10 cellular contexts compared by ENCODE assay signal in the genomic region with DNA sequence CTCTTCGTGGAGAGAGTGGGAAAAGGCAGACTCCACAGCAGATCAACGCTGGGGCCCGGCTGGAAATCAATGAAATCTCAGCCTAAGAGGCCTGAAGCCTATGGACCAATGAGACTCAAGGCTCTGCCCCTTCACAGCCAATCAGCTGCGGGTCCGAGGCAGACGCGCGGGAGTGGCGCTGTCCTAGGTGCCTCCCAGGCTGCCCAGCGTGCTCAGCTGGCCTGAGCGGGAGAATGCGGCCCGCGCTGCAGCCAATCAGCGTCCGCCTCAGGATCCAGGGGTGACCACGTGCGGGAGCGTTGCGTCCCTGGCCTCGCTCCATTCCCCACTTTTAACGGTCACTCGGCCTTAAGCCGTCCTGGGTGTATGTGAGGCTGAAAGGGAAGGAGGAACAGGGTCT. TPM values are rescaled to one million over a fixed set of nuclear protein-coding genes. Genes with fewer than 3 reads are reported as not detected.
A peak's percentile ranks its signal among the peaks of the same experiment; 100 is the strongest.
DNase-seq lines count a peak whose midpoint lies in the region; ATAC-seq and TF ChIP-seq lines count a peak whose summit lies in the region.
"Had no signal": no experiment of that assay in that cellular context is flagged by ENCODE, and none has a peak within 500 bp of the region (broad histone marks: within the 10 kb centered on the region; RNA-seq: fewer than 3 reads in every experiment).

A gene with protein sequence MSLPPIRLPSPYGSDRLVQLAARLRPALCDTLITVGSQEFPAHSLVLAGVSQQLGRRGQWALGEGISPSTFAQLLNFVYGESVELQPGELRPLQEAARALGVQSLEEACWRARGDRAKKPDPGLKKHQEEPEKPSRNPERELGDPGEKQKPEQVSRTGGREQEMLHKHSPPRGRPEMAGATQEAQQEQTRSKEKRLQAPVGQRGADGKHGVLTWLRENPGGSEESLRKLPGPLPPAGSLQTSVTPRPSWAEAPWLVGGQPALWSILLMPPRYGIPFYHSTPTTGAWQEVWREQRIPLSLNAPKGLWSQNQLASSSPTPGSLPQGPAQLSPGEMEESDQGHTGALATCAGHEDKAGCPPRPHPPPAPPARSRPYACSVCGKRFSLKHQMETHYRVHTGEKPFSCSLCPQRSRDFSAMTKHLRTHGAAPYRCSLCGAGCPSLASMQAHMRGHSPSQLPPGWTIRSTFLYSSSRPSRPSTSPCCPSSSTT (plus strand): TSS at position 341 of the 400 bp plus-strand sequence. CDS start 10,069 bp downstream, outside the sequence.

- no peak within 1 kb of the TSS; the same call in 1 of the 2 replicates for H3K4me3 ChIP-seq in GM23338
- no peak within 1 kb of the TSS for H3K4me3 ChIP-seq in psoas muscle

- H3F3A ChIP-seq in GM23338 (replicated peaks; ENCODE audit: low read depth): no peaks in the 10 kb centered on the region

- intact Hi-C loops in psoas muscle (cut with DNase I): no loop called here

- H3K27me3 ChIP-seq in GM23338 (ENCODE audit: insufficient read depth): peaks cover 24% of the 10 kb centered on the region
- no peaks in the 10 kb centered on the region for H3K27me3 ChIP-seq in psoas muscle (ENCODE audit: insufficient read depth in 3 of 3, low read length in 2 of 3)

- ATAC-seq in GM23338 (peak; percentile 68), psoas muscle (no peak)
- ATAC-seq in activated CD8-positive, alpha-beta T cell treated with anti-CD3 and anti-CD28 coated beads, Interleukin-2, amount 10 ng/mL, durations not matched to agents 7 days and 5 days: no peak

- H3K36me3 Mint-ChIP-seq in GM23338 (ENCODE audit: low read depth): no peaks in the 10 kb centered on the region
- H3K36me3 Mint-ChIP-seq in activated CD8-positive, alpha-beta T cell treated with anti-CD3 and anti-CD28 coated beads, Interleukin-2, amount 10 ng/mL, durations not matched to agents 7 days and 5 days (ENCODE audit: low read depth): peaks cover 2% of the 10 kb centered on the region

- H3K9me3 ChIP-seq in psoas muscle: no peaks in the 10 kb centered on the region

- peaks cover 6% of the 10 kb centered on the region; the same call in 2 of the 3 replicates for H3K9me3 Mint-ChIP-seq in GM23338
- no peaks in the 10 kb centered on the region for H3K9me3 Mint-ChIP-seq in activated CD8-positive, alpha-beta T cell treated with anti-CD3 and anti-CD28 coated beads, Interleukin-2, amount 10 ng/mL, durations not matched to agents 7 days and 5 days (ENCODE audit: insufficient read depth)

- no peaks in the 10 kb centered on the region for H4K20me1 ChIP-seq in GM23338 (replicated peaks; ENCODE audit: insufficient read depth)

- POLR2A ChIA-PET in activated CD8-positive, alpha-beta T cell treated with anti-CD3 and anti-CD28 coated beads, Interleukin-2, amount 10 ng/mL, durations not matched to agents 7 days and 5 days (lab: Charles Lee): interaction anchor here (4.9 kb wide), 1 partner anchor 9 kb away, joined by 113 read pairs; no protein-coding TSS in a partner anchor

- no peak within 1 kb of the TSS for H3K4me2 ChIP-seq in GM23338

- peaks cover 31% of the 10 kb centered on the region for H3K27me3 Mint-ChIP-seq in GM23338 (ENCODE audit: insufficient read depth, low read depth, poor library complexity)
- H3K27me3 Mint-ChIP-seq in activated CD8-positive, alpha-beta T cell treated with anti-CD3 and anti-CD28 coated beads, Interleukin-2, amount 10 ng/mL, durations not matched to agents 7 days and 5 days (ENCODE audit: low read depth): no peaks in the 10 kb centered on the region

- 14 to 20% (median 17%) methylated on average over 24 of the region's 24 CpGs for WGBS in psoas muscle, 3 donors

- DNase-seq in COLO668 (lab: John Stamatoyannopoulos, UW; ENCODE audit: unreplicated experiment) (peak; percentile 29), GM23338 (ENCODE audit: low spot score) (peak; percentile 90), hepatic stellate cell (ENCODE audit: low spot score) (peak; percentile 83), foreskin melanocyte (no peak), psoas muscle (no peak), ureter (ENCODE audit: low spot score) (no peak), SW480 (ENCODE audit: low spot score) (no peak)
- no peak for DNase-seq in activated CD8-positive, alpha-beta T cell treated with anti-CD3 and anti-CD28 coated beads, Interleukin-2, amount 10 ng/mL, durations not matched to agents 7 days and 5 days
- DNase-seq: SHP77 had no signal

- H3K4me3 Mint-ChIP-seq in GM23338: no peak within 1 kb of the TSS; the same call in 1 of the 3 replicates
- no peak within 1 kb of the TSS for H3K4me3 Mint-ChIP-seq in activated CD8-positive, alpha-beta T cell treated with anti-CD3 and anti-CD28 coated beads, Interleukin-2, amount 10 ng/mL, durations not matched to agents 7 days and 5 days

- H3K4me1 ChIP-seq in GM23338 (ENCODE audit: insufficient read depth) (peaks cover 8% of the 10 kb centered on the region; the same call in 1 of the 2 replicates), psoas muscle (peaks cover 5% of the 10 kb centered on the region)

- no peak for TF ChIP-seq CTCF in GM23338 (conservative IDR thresholded peaks at IDR 0.05; ENCODE audit: low read depth in 2 of 2)
- no peak for TF ChIP-seq CTCF in psoas muscle (IDR thresholded peaks at IDR 0.05)

- H2AFZ ChIP-seq in GM23338: no peak within 1 kb of the TSS

- H3K4me1 Mint-ChIP-seq in GM23338: peaks cover 2% of the 10 kb centered on the region; the same call in 1 of the 3 replicates
- peaks cover 19% of the 10 kb centered on the region for H3K4me1 Mint-ChIP-seq in activated CD8-positive, alpha-beta T cell treated with anti-CD3 and anti-CD28 coated beads, Interleukin-2, amount 10 ng/mL, durations not matched to agents 7 days and 5 days (ENCODE audit: low read depth)

- H3K27ac ChIP-seq in GM23338 (ENCODE audit: low read depth) (no peak within 1 kb of the TSS), psoas muscle (no peak within 1 kb of the TSS)

- H3K9me2 ChIP-seq in GM23338 (ENCODE audit: insufficient read depth): no peaks in the 10 kb centered on the region

- H3K79me2 ChIP-seq in GM23338 (replicated peaks; ENCODE audit: insufficient read depth): no peaks in the 10 kb centered on the region

- H3K36me3 ChIP-seq in GM23338 (ENCODE audit: insufficient read depth) (no peaks in the 10 kb centered on the region), psoas muscle (ENCODE audit: insufficient read depth in 1 of 2, low read depth in 1 of 2) (no peaks in the 10 kb centered on the region)

- no peak within 1 kb of the TSS for H3K27ac Mint-ChIP-seq in GM23338
- no peak within 1 kb of the TSS for H3K27ac Mint-ChIP-seq in activated CD8-positive, alpha-beta T cell treated with anti-CD3 and anti-CD28 coated beads, Interleukin-2, amount 10 ng/mL, durations not matched to agents 7 days and 5 days

- CTCF ChIA-PET in activated CD8-positive, alpha-beta T cell treated with anti-CD3 and anti-CD28 coated beads, Interleukin-2, amount 10 ng/mL, durations not matched to agents 7 days and 5 days (lab: Charles Lee): interaction anchor here (2.5 to 10.3 kb wide), 2 partner anchors 9 to 10 kb away, joined by 13 to 266 read pairs; no protein-coding TSS in a partner anchor

TF ChIP-seq in GM23338, 12 proteins besides CTCF, POLR2A, EP300 and RAD21:
- TF ChIP-seq NANOG (IDR thresholded peaks at IDR 0.05; ENCODE audit: borderline replicate concordance) (no peak), CREB1 (CRISPR knock-in tag; IDR thresholded peaks at IDR 0.05; ENCODE audit: low read depth) (peak; percentile 81), EZH2phosphoT487 (IDR thresholded peaks at IDR 0.05; ENCODE audit: unreplicated experiment) (no peak)
- TF ChIP-seq, protein P1, sequence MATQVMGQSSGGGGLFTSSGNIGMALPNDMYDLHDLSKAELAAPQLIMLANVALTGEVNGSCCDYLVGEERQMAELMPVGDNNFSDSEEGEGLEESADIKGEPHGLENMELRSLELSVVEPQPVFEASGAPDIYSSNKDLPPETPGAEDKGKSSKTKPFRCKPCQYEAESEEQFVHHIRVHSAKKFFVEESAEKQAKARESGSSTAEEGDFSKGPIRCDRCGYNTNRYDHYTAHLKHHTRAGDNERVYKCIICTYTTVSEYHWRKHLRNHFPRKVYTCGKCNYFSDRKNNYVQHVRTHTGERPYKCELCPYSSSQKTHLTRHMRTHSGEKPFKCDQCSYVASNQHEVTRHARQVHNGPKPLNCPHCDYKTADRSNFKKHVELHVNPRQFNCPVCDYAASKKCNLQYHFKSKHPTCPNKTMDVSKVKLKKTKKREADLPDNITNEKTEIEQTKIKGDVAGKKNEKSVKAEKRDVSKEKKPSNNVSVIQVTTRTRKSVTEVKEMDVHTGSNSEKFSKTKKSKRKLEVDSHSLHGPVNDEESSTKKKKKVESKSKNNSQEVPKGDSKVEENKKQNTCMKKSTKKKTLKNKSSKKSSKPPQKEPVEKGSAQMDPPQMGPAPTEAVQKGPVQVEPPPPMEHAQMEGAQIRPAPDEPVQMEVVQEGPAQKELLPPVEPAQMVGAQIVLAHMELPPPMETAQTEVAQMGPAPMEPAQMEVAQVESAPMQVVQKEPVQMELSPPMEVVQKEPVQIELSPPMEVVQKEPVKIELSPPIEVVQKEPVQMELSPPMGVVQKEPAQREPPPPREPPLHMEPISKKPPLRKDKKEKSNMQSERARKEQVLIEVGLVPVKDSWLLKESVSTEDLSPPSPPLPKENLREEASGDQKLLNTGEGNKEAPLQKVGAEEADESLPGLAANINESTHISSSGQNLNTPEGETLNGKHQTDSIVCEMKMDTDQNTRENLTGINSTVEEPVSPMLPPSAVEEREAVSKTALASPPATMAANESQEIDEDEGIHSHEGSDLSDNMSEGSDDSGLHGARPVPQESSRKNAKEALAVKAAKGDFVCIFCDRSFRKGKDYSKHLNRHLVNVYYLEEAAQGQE (IDR thresholded peaks at IDR 0.05; ENCODE audit: unreplicated experiment): peak; percentile 89

RNA-seq across cellular contexts. Expression of the gene that starts here (rescaled TPM):
- 1.8 TPM in 1 of 2 replicates, not detected in the other for total RNA-seq in GM23338 (2014; rRNA removed; shearing (Covaris generic))
- 0.45 and 0.65 TPM in 2 replicates for polyA plus RNA-seq in GM23338 (2016; fragmentation: Nextera tagmentation; extraction: Ambion mirVana)
- total RNA-seq in activated CD8-positive, alpha-beta T cell treated with anti-CD3 and anti-CD28 coated beads, Interleukin-2, amount 10 ng/mL, durations not matched to agents 7 days and 5 days: 10 to 100 TPM; 37.4 to 41.4 TPM
- not detected for total RNA-seq in psoas muscle
- polyA plus RNA-seq in psoas muscle: under 1 TPM in 2 of 3 donors, not detected in 1; 0.08 to 0.10 TPM
- not detected for total RNA-seq in ureter
- total RNA-seq: temporal lobe had no signal

Comparison
In these comparisons a context has a peak if more than half of its experiments do, and no peak if none do; other contexts are left out.
1. RNA of the gene that starts here (total RNA-seq): 37.4 to 41.4 TPM in activated CD8-positive, alpha-beta T cell treated with anti-CD3 and anti-CD28 coated beads, Interleukin-2, amount 10 ng/mL, durations not matched to agents 7 days and 5 days; not detected in ureter (single experiment), not detected in psoas muscle and 1.8 TPM in GM23338; every median in the first group is over 10 times any median in the second.
2. DNase-seq: peak in COLO668 (single experiment), GM23338 (single experiment) and hepatic stellate cell (single experiment); none in activated CD8-positive, alpha-beta T cell treated with anti-CD3 and anti-CD28 coated beads, Interleukin-2, amount 10 ng/mL, durations not matched to agents 7 days and 5 days (single experiment), foreskin melanocyte (single experiment), psoas muscle (0 of 2), ureter (single experiment) and SW480 (single experiment).